8 cellular contexts compared by ENCODE assay signal in the genomic region with DNA sequence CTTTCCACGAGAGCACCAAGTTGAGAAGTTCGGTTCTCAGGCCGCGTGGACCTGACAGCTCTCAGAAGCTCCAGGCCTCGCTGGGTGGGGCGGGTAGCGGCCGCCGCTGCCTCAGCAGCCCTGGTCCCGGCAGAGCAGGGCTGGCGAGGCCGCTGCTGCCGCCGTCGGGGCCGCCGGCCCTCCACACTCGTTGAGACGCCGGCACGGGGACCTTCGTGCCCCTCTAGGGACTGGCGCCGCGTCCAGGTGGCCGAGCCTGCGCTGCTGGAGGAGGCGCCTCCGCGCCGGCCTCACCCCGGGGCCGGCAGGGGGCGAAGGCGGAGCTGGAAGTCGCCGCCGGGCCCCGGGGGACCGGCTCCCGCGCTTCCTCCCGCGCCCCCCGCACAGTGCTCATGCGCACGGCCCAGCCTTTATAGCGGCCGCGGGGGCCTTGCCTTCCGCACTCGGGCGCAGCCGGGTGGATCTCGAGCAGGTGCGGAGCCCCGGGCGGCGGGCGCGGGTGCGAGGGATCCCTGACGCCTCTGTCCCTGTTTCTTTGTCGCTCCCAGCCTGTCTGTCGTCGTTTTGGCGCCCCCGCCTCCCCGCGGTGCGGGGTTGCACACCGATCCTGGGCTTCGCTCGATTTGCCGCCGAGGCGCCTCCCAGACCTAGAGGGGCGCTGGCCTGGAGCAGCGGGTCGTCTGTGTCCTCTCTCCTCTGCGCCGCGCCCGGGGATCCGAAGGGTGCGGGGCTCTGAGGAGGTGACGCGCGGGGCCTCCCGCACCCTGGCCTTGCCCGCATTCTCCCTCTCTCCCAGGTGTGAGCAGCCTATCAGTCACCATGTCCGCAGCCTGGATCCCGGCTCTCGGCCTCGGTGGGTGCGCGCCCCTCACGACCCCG. TPM values are rescaled to one million over a fixed set of nuclear protein-coding genes. Genes with fewer than 3 reads are reported as not detected.
A peak's percentile ranks its signal among the peaks of the same experiment; 100 is the strongest.
DNase-seq lines count a peak whose midpoint lies in the region; ATAC-seq and TF ChIP-seq lines count a peak whose summit lies in the region.

A gene (plus strand): TSS at position 440 of the 879 bp plus-strand sequence. CDS start 380 bp downstream, at position 820.

- H3K4me2 ChIP-seq in neural cell (ENCODE audit: low read length), result peak within 1 kb of the TSS; percentile 58

- peak within 1 kb of the TSS; percentile 74 for H3K9ac ChIP-seq in neural cell (ENCODE audit: low read length)

- peaks cover 56% of the 10 kb centered on the region for H3K27me3 ChIP-seq in ACC112 (ENCODE audit: insufficient read depth, low read length)
- peaks cover 34% of the 10 kb centered on the region for H3K27me3 ChIP-seq in neural cell (ENCODE audit: insufficient read depth, low read depth, low read length)

- peaks cover 3% of the 10 kb centered on the region for H3K4me1 ChIP-seq in ACC112 (ENCODE audit: control insufficient read depth, insufficient read depth, low read length, unreplicated experiment)

- TF ChIP-seq EP300 in neural cell (conservative IDR thresholded peaks at IDR 0.05; ENCODE audit: poor library complexity, severe bottlenecking), result no peak

- H3K27ac ChIP-seq in ACC112 (ENCODE audit: low read depth, low read length), result no peak within 1 kb of the TSS
- peak within 1 kb of the TSS; percentile 18 for H3K27ac ChIP-seq in neural cell (ENCODE audit: low read length)

- peaks cover 4% of the 10 kb centered on the region for H3F3A ChIP-seq in neural cell (ENCODE audit: insufficient read depth, low read length, poor library complexity, severe bottlenecking)

- H2AFZ ChIP-seq in ACC112 (ENCODE audit: low read length, unreplicated experiment), result peak within 1 kb of the TSS; percentile 86
- peak within 1 kb of the TSS; percentile 58 for H2AFZ ChIP-seq in neural cell (ENCODE audit: low read depth, low read length)

- peak; percentile 25 for TF ChIP-seq RAD21 in neural cell (conservative IDR thresholded peaks at IDR 0.05)

- H4K20me1 ChIP-seq in neural cell (ENCODE audit: insufficient read depth), result no peaks in the 10 kb centered on the region

- peak; percentile 79 for DNase-seq in NCI-H146 (lab: John Stamatoyannopoulos, UW)
- peak; percentile 32 for DNase-seq in activated CD4-positive, alpha-beta T cell treated with anti-CD3 and anti-CD28 coated beads for 48 hours
- DNase-seq in Ammon's horn (ENCODE audit: low spot score), result no peak

- H3K36me3 ChIP-seq in ACC112 (ENCODE audit: insufficient read depth, low read length) (no peaks in the 10 kb centered on the region), neural cell (ENCODE audit: insufficient read depth, low read length) (no peaks in the 10 kb centered on the region)

- TF ChIP-seq CTCF in neural cell (IDR thresholded peaks at IDR 0.05; ENCODE audit: poor library complexity, severe bottlenecking), result peak; percentile 57

- peak; percentile 75 for ATAC-seq in GM18502 (IDR thresholded peaks at IDR 0.05; ENCODE audit: poor library complexity, unreplicated experiment)
- peak; percentile 75 for ATAC-seq in HG02763 (IDR thresholded peaks at IDR 0.05; ENCODE audit: unreplicated experiment)
- peak; percentile 60 for ATAC-seq in esophagus mucosa

- H3K4me3 ChIP-seq in ACC112 (ENCODE audit: low read depth, low read length) (peak within 1 kb of the TSS; percentile 79), neural cell (ENCODE audit: low read length) (peak within 1 kb of the TSS; percentile 92)

- H3K9me2 ChIP-seq in neural cell (ENCODE audit: insufficient read depth, low read length), result no peaks in the 10 kb centered on the region

- H3K79me2 ChIP-seq in ACC112 (ENCODE audit: control insufficient read depth, insufficient read depth, low read length, unreplicated experiment), result no peaks in the 10 kb centered on the region
- no peaks in the 10 kb centered on the region for H3K79me2 ChIP-seq in neural cell (replicated peaks; ENCODE audit: insufficient read depth, low read length)

- H3K9me3 ChIP-seq in neural cell (ENCODE audit: low read length), result no peaks in the 10 kb centered on the region

TF ChIP-seq in neural cell, 6 proteins besides CTCF, POLR2A, EP300 and RAD21:
- peak; percentile 57 for TF ChIP-seq POLR2AphosphoS5 (IDR thresholded peaks at IDR 0.05)
- TF ChIP-seq, protein P1, sequence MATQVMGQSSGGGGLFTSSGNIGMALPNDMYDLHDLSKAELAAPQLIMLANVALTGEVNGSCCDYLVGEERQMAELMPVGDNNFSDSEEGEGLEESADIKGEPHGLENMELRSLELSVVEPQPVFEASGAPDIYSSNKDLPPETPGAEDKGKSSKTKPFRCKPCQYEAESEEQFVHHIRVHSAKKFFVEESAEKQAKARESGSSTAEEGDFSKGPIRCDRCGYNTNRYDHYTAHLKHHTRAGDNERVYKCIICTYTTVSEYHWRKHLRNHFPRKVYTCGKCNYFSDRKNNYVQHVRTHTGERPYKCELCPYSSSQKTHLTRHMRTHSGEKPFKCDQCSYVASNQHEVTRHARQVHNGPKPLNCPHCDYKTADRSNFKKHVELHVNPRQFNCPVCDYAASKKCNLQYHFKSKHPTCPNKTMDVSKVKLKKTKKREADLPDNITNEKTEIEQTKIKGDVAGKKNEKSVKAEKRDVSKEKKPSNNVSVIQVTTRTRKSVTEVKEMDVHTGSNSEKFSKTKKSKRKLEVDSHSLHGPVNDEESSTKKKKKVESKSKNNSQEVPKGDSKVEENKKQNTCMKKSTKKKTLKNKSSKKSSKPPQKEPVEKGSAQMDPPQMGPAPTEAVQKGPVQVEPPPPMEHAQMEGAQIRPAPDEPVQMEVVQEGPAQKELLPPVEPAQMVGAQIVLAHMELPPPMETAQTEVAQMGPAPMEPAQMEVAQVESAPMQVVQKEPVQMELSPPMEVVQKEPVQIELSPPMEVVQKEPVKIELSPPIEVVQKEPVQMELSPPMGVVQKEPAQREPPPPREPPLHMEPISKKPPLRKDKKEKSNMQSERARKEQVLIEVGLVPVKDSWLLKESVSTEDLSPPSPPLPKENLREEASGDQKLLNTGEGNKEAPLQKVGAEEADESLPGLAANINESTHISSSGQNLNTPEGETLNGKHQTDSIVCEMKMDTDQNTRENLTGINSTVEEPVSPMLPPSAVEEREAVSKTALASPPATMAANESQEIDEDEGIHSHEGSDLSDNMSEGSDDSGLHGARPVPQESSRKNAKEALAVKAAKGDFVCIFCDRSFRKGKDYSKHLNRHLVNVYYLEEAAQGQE (IDR thresholded peaks at IDR 0.05; ENCODE audit: borderline replicate concordance), result no peak
- TF ChIP-seq SMC3 (conservative IDR thresholded peaks at IDR 0.05; ENCODE audit: poor library complexity), result peak; percentile 46
- no peak for TF ChIP-seq EZH2 (IDR thresholded peaks at IDR 0.05; ENCODE audit: borderline replicate concordance, insufficient read depth, low read length, poor library complexity, severe bottlenecking)
- TF ChIP-seq MXI1 (conservative IDR thresholded peaks at IDR 0.05; ENCODE audit: poor library complexity, severe bottlenecking), result peak; percentile 32
- no peak for TF ChIP-seq TAF1 (IDR thresholded peaks at IDR 0.05; ENCODE audit: low read depth)

RNA-seq across cellular contexts. Expression of the gene that starts here (rescaled TPM):
- 0.12 TPM for total RNA-seq in esophagus mucosa
- polyA plus RNA-seq in neural cell, result 39.9 and 45.0 TPM in 2 replicates
- polyA minus RNA-seq in neural cell, result 35.0 and 35.3 TPM in 2 replicates

Comparison
In these comparisons a context has a peak if more than half of its experiments do, and no peak if none do; other contexts are left out.
1. Peak in ATAC-seq in esophagus mucosa; RNA of the gene not detected or under 1 TPM.